In the genomic region with DNA sequence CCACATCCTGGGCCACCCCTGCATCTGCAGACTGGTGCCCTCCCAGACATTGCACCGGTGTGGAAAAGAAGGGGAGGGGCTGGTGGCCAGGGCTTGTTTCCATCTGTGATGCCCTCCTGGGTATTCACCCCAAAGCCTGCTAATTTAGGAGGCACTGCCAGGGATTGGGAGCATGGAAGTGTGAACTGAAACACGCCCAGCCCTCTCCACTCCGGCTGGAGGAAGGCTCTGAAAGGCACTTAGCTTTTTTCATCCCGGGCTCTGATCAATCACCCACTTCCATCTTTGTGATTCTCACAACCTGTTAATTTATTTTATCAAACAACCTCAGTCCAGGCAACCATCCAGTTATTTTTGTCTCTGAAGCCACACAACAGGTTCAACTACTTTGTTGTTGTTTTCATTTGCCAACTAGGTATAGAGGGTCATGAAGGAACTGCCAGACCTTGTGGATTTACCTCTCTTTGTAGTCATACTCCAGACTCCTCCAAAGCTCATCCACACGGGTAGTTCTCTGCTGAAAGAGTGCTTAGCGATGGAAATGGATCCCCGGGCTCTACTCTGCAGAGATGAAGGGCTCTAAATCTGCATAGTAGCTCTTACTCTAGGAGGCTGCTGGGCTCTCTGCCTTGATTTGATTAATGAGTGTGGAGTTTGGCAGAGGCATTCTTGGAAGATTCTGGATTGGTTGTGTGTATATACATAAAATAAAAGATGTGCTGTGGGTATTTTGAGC, we compare ENCODE assay signal across 1 cellular context.
TF ChIP-seq lines count a peak whose summit lies in the region.

No MANE protein-coding gene starts in this region.

TF ChIP-seq in SK-N-SH treated with all-trans-retinoic acid at 6 μM for 48 hours, 23 proteins besides CTCF, POLR2A, EP300 and RAD21 (continued from another document):
- TF ChIP-seq CSRNP3 (CRISPR knock-in tag; IDR thresholded peaks at IDR 0.05) = no peak
- TF ChIP-seq OSR1 (CRISPR knock-in tag; IDR thresholded peaks at IDR 0.05) = no peak
- no peak for TF ChIP-seq ZNF565 (CRISPR knock-in tag; conservative IDR thresholded peaks at IDR 0.05; ENCODE audit: low read depth)
- no peak for TF ChIP-seq SNAI2 (CRISPR knock-in tag; IDR thresholded peaks at IDR 0.05)
- no peak for TF ChIP-seq CSDC2 (CRISPR knock-in tag; IDR thresholded peaks at IDR 0.05)
- TF ChIP-seq ISL1 (CRISPR knock-in tag; IDR thresholded peaks at IDR 0.05) = no peak
- no peak for TF ChIP-seq ZFP3 (CRISPR knock-in tag; IDR thresholded peaks at IDR 0.05)
- no peak for TF ChIP-seq TSHZ2 (CRISPR knock-in tag; IDR thresholded peaks at IDR 0.05)
- no peak for TF ChIP-seq ZC3H10 (CRISPR knock-in tag; IDR thresholded peaks at IDR 0.05)
- no peak for TF ChIP-seq ZNF70 (CRISPR knock-in tag; IDR thresholded peaks at IDR 0.05)
- TF ChIP-seq TOX (CRISPR knock-in tag; IDR thresholded peaks at IDR 0.05; ENCODE audit: borderline replicate concordance) = no peak
- no peak for TF ChIP-seq BACH2 (CRISPR knock-in tag; IDR thresholded peaks at IDR 0.05; ENCODE audit: borderline replicate concordance)
